ENCODE assay signal across 27 cellular contexts in the genomic region with DNA sequence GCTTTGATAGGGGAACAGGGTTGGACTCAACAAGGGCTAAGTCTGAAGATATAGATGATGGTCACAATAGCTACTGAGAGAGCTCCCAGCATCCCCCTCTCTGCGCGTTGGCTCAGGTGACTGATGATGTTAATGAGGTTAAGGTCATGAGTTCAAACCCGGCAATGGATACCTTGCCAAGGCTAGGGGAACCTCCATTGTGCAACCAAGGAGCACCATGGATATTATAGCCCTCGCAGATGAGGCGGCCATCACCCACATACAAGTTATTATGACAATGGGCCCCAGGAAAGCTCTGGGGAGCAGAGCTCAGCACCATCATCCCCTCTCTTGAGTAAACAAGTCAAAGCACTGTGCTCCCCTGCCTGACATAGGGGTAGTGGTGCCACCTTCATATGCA. TPM values are rescaled to one million over a fixed set of nuclear protein-coding genes. Genes with fewer than 3 reads are reported as not detected.
"Had no signal": no experiment of that assay in that cellular context is flagged by ENCODE, and none has a peak within 500 bp of the region (broad histone marks: within the 10 kb centered on the region; RNA-seq: fewer than 3 reads in every experiment).

No MANE protein-coding gene starts in this region.

- H3K27ac ChIP-seq: ascending aorta, body of pancreas, Peyer's patch, SJSA1 had no signal

- H3K27ac Mint-ChIP-seq: activated CD8-positive, alpha-beta T cell treated with anti-CD3 and anti-CD28 coated beads, Interleukin-2, amount 10 ng/mL, durations not matched to agents 7 days and 5 days; activated naive CD4-positive, alpha-beta T cell treated with anti-CD3 and anti-CD28 coated beads, Interleukin-2, amount 50 U/mL, for 24 hours; activated T-helper 1 cell treated with anti-CD3 and anti-CD28 coated beads, Interleukin-12 subunit alpha, Interleukin-12 subunit beta, Interleukin-2, Interleukin-4 antibody, amounts not matched to agents 30 ng/mL and 10 ng/mL and 1 ng/mL, durations not matched to agents 14 hours and 24 hours and 36 hours; T-helper 2 cell treated with Interferon-gamma antibody and Interleukin-4, amounts not matched to agents 5 μg/mL and 100 μg/mL, for 36 hours; WTC11 had no signal

- H3K36me3 Mint-ChIP-seq: activated naive CD4-positive, alpha-beta T cell treated with anti-CD3 and anti-CD28 coated beads, Interleukin-2, amount 50 U/mL, for 24 hours; WTC11 had no signal

- H3K4me3 Mint-ChIP-seq: activated CD8-positive, alpha-beta T cell treated with anti-CD3 and anti-CD28 coated beads, Interleukin-2, amount 10 ng/mL, durations not matched to agents 7 days and 5 days; activated naive CD4-positive, alpha-beta T cell treated with anti-CD3 and anti-CD28 coated beads, Interleukin-2, amount 50 U/mL, for 24 hours; activated T-helper 1 cell treated with anti-CD3 and anti-CD28 coated beads, Interleukin-12 subunit alpha, Interleukin-12 subunit beta, Interleukin-2, Interleukin-4 antibody, amounts not matched to agents 30 ng/mL and 10 ng/mL and 1 ng/mL, durations not matched to agents 14 hours and 24 hours and 36 hours; T-helper 2 cell treated with Interferon-gamma antibody and Interleukin-4, amounts not matched to agents 5 μg/mL and 100 μg/mL, for 36 hours; WTC11 had no signal

- ATAC-seq: activated CD8-positive, alpha-beta T cell treated with anti-CD3 and anti-CD28 coated beads, Interleukin-2, amount 10 ng/mL, durations not matched to agents 7 days and 5 days; body of pancreas; K562; SK-N-SH treated with all-trans-retinoic acid at 6 μM for 48 hours; WTC11 had no signal

- H3K4me1 Mint-ChIP-seq: activated naive CD4-positive, alpha-beta T cell treated with anti-CD3 and anti-CD28 coated beads, Interleukin-2, amount 50 U/mL, for 24 hours; WTC11 had no signal

- H3K4me3 ChIP-seq: ascending aorta, body of pancreas, K562, Peyer's patch, SJSA1 had no signal

- DNase-seq: activated CD4-positive, alpha-beta T cell treated with anti-CD3 and anti-CD28 coated beads for 48 hours; activated CD4-positive, alpha-beta T cell treated with anti-CD3 and anti-CD28 coated beads, Interleukin-2, amount 50 U/mL, for 4 hours; activated CD4-positive, CD25-positive, alpha-beta regulatory T cell treated with anti-CD3 and anti-CD28 coated beads, Interleukin-2, amount 50 U/mL, for 72 hours; activated CD8-positive, alpha-beta T cell treated with anti-CD3 and anti-CD28 coated beads, Interleukin-2, amount 10 ng/mL, durations not matched to agents 7 days and 5 days; activated effector memory CD4-positive, alpha-beta T cell treated with Interleukin-2 at 50 U/mL for 16 hours; activated naive CD4-positive, alpha-beta T cell; Karpas-422; MM.1S; NCI-H1105; NCI-H1436; NCI-H1694 treated with DMSO at 0.1 percent for 48 hours; NCI-H2029 treated with DMSO at 0.1 percent for 48 hours; NCI-H510A treated with DMSO at 0.1 percent for 48 hours; NCI-H69; Peyer's patch; SHP77; SW 1271 had no signal

- H3K9me3 Mint-ChIP-seq: activated naive CD4-positive, alpha-beta T cell treated with anti-CD3 and anti-CD28 coated beads, Interleukin-2, amount 50 U/mL, for 24 hours; activated T-helper 1 cell treated with anti-CD3 and anti-CD28 coated beads, Interleukin-12 subunit alpha, Interleukin-12 subunit beta, Interleukin-2, Interleukin-4 antibody, amounts not matched to agents 30 ng/mL and 10 ng/mL and 1 ng/mL, durations not matched to agents 14 hours and 24 hours and 36 hours; T-helper 2 cell treated with Interferon-gamma antibody and Interleukin-4, amounts not matched to agents 5 μg/mL and 100 μg/mL, for 36 hours; WTC11 had no signal

RNA-seq across cellular contexts. Expression of a gene that starts 8.2 kb away (rescaled TPM):
- total RNA-seq: bronchial epithelial cell, K562, SJSA1 had no signal
